ENCODE assay signal across 1 cellular context in the genomic region with DNA sequence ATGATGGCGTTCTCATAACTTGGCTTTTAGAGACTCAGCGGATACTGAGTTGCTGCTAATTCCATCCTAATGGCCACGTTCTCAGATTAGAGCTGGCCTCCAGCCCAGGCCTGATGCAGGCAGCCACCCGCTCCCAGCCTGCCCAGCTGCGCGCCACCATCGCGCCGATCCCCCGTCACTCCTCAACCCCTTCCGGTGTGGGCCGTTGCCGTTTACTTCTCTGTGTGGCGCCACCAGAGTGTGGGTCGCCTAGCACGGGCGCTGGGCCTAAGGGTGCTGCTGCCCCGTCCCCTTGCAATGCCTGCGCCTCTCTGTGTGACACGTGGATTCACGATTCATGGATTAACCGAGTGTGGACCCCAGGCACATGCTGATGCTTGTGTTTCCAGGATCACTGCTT.
TF ChIP-seq lines count a peak whose summit lies in the region.

No MANE protein-coding gene starts in this region.

TF ChIP-seq in SK-N-SH, 30 proteins besides CTCF, POLR2A, EP300 and RAD21 (continued from another document):
- TF ChIP-seq, protein P1, sequence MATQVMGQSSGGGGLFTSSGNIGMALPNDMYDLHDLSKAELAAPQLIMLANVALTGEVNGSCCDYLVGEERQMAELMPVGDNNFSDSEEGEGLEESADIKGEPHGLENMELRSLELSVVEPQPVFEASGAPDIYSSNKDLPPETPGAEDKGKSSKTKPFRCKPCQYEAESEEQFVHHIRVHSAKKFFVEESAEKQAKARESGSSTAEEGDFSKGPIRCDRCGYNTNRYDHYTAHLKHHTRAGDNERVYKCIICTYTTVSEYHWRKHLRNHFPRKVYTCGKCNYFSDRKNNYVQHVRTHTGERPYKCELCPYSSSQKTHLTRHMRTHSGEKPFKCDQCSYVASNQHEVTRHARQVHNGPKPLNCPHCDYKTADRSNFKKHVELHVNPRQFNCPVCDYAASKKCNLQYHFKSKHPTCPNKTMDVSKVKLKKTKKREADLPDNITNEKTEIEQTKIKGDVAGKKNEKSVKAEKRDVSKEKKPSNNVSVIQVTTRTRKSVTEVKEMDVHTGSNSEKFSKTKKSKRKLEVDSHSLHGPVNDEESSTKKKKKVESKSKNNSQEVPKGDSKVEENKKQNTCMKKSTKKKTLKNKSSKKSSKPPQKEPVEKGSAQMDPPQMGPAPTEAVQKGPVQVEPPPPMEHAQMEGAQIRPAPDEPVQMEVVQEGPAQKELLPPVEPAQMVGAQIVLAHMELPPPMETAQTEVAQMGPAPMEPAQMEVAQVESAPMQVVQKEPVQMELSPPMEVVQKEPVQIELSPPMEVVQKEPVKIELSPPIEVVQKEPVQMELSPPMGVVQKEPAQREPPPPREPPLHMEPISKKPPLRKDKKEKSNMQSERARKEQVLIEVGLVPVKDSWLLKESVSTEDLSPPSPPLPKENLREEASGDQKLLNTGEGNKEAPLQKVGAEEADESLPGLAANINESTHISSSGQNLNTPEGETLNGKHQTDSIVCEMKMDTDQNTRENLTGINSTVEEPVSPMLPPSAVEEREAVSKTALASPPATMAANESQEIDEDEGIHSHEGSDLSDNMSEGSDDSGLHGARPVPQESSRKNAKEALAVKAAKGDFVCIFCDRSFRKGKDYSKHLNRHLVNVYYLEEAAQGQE (IDR thresholded peaks at IDR 0.05; ENCODE audit: low read depth, low read length) = no peak
- TF ChIP-seq RXRA (IDR thresholded peaks at IDR 0.05; ENCODE audit: borderline replicate concordance, low read depth) (no peak), JUND (IDR thresholded peaks at IDR 0.05) (no peak), MEF2A (IDR thresholded peaks at IDR 0.05; ENCODE audit: borderline replicate concordance, low read depth) (no peak), MXI1 (IDR thresholded peaks at IDR 0.05; ENCODE audit: low read depth, low read length) (no peak), EZH2phosphoT487 (IDR thresholded peaks at IDR 0.05; ENCODE audit: borderline replicate concordance, low read depth) (no peak), CHD2 (IDR thresholded peaks at IDR 0.05; ENCODE audit: low read length, partially characterized antibody) (no peak), RFX5 (IDR thresholded peaks at IDR 0.05; ENCODE audit: low read length) (no peak), SMC3 (IDR thresholded peaks at IDR 0.05; ENCODE audit: low read depth, low read length) (no peak), SIN3A (IDR thresholded peaks at IDR 0.05; ENCODE audit: borderline replicate concordance, low read depth, low read length) (no peak)
- TF ChIP-seq, protein P2, sequence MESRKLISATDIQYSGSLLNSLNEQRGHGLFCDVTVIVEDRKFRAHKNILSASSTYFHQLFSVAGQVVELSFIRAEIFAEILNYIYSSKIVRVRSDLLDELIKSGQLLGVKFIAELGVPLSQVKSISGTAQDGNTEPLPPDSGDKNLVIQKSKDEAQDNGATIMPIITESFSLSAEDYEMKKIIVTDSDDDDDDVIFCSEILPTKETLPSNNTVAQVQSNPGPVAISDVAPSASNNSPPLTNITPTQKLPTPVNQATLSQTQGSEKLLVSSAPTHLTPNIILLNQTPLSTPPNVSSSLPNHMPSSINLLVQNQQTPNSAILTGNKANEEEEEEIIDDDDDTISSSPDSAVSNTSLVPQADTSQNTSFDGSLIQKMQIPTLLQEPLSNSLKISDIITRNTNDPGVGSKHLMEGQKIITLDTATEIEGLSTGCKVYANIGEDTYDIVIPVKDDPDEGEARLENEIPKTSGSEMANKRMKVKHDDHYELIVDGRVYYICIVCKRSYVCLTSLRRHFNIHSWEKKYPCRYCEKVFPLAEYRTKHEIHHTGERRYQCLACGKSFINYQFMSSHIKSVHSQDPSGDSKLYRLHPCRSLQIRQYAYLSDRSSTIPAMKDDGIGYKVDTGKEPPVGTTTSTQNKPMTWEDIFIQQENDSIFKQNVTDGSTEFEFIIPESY (IDR thresholded peaks at IDR 0.05; ENCODE audit: borderline replicate concordance, low read depth) = no peak
TF ChIP-seq in SK-N-SH: peak in this region for 0.
